In genomic region chr5:172856336-172856735, GRCh38 we compare ENCODE assay signal across 11 cellular contexts. TPM values are rescaled to one million over a fixed set of nuclear protein-coding genes. Genes with fewer than 3 reads are reported as not detected.
DNase-seq lines count a peak whose midpoint lies in the region; ATAC-seq, FAIRE-seq and TF ChIP-seq lines count a peak whose summit lies in the region.
"Had no signal": no experiment of that assay in that cellular context is flagged by ENCODE, and none has a peak within 500 bp of the region (broad histone marks: within the 10 kb centered on the region; RNA-seq: fewer than 3 reads in every experiment).

No MANE protein-coding gene starts in this region.

- peaks cover 22% of the 10 kb centered on the region for H4K20me1 ChIP-seq in GM23338 (replicated peaks; ENCODE audit: insufficient read depth)

- H3K36me3 ChIP-seq in RWPE2 (ENCODE audit: low read depth) = peaks cover 37% of the 10 kb centered on the region
- H3K36me3 ChIP-seq in gastroesophageal sphincter = no peaks in the 10 kb centered on the region
- H3K36me3 ChIP-seq in prostate gland = no peaks in the 10 kb centered on the region
- H3K36me3 ChIP-seq in GM23338 (ENCODE audit: insufficient read depth) = no peaks in the 10 kb centered on the region; the same call in 1 of the 2 replicates

- intact Hi-C loops in prostate gland (cut with DNase I) = no loop called here

- H3F3A ChIP-seq in GM23338 (replicated peaks; ENCODE audit: low read depth) = no peaks in the 10 kb centered on the region

- no peak for TF ChIP-seq RAD21 in A549 (conservative IDR thresholded peaks at IDR 0.05 in 1 of 2, IDR thresholded peaks at IDR 0.05 in 1 of 2)

- H3K27me3 ChIP-seq in RWPE2 (ENCODE audit: insufficient read depth, poor library complexity, severe bottlenecking) (no peaks in the 10 kb centered on the region), gastroesophageal sphincter (no peaks in the 10 kb centered on the region), prostate gland (replicated peaks; ENCODE audit: insufficient read depth) (no peaks in the 10 kb centered on the region), GM23338 (ENCODE audit: insufficient read depth) (no peaks in the 10 kb centered on the region)
- H3K27me3 ChIP-seq: MG63 had no signal

- H3K4me2 ChIP-seq in A549 = no peak overlapping the region; the same call in 2 of the 3 replicates
- H3K4me2 ChIP-seq in GM23338 = no peak overlapping the region

- H3K4me1 Mint-ChIP-seq in GM23338 = peaks cover 44% of the 10 kb centered on the region

- CTCF ChIA-PET in A549 (lab: Yijun Ruan, JAX) = interaction anchor here (0.6 to 1.3 kb wide), 3 partner anchors 140 to 432 kb away, joined by 3 read pairs; no protein-coding TSS in a partner anchor

- H3K4me1 ChIP-seq in A549 (peaks cover 99% of the 10 kb centered on the region), RWPE2 (ENCODE audit: insufficient read depth, poor library complexity, severe bottlenecking) (peaks cover 64% of the 10 kb centered on the region), gastroesophageal sphincter (peaks cover 16 to 100% (median 73%) of the 10 kb centered on the region in 3 donors), prostate gland (replicated peaks) (peaks cover 37% of the 10 kb centered on the region), GM23338 (ENCODE audit: insufficient read depth) (0 out of 2 replicates have a peak, but pooled peaks cover 4% of the 10 kb centered on the region)

- H3K9me2 ChIP-seq in GM23338 (ENCODE audit: insufficient read depth) = no peaks in the 10 kb centered on the region

- DNase-seq in A549 (ENCODE audit: low read depth in 1 of 2, low spot score in 1 of 2) (no peak), RWPE2 (ENCODE audit: low spot score) (no peak), prostate gland (ENCODE audit: low spot score) (no peak), HK-2 (ENCODE audit: unreplicated experiment) (no peak), GM23338 (ENCODE audit: low spot score) (no peak), islet precursor cell (no peak)
- DNase-seq: activated CD4-positive, alpha-beta T cell treated with anti-CD3 and anti-CD28 coated beads, Interleukin-2, amount 50 U/mL, for 4 hours; NCI-H2171 had no signal

- no peaks in the 10 kb centered on the region for H3K9me3 Mint-ChIP-seq in GM23338

- peaks cover 12% of the 10 kb centered on the region for H3K36me3 Mint-ChIP-seq in GM23338 (ENCODE audit: low read depth)

- no peak for TF ChIP-seq EP300 in A549 (IDR thresholded peaks at IDR 0.05)
- no peak for TF ChIP-seq EP300 in gastroesophageal sphincter (IDR thresholded peaks at IDR 0.05)

- ATAC-seq in A549 = no peak
- no peak for ATAC-seq in RWPE2 (ENCODE audit: low read depth)
- ATAC-seq in gastroesophageal sphincter = no peak
- no peak for ATAC-seq in HG03439 (IDR thresholded peaks at IDR 0.05; ENCODE audit: unreplicated experiment)
- ATAC-seq in GM23338 = no peak

- peaks cover 86% of the 10 kb centered on the region for H3K79me2 ChIP-seq in GM23338 (replicated peaks; ENCODE audit: insufficient read depth)

- POLR2A ChIA-PET in A549 (lab: Yijun Ruan, JAX) = no interaction called here

- no peak for TF ChIP-seq POLR2A in A549 (IDR thresholded peaks at IDR 0.05; ENCODE audit: low read length)
- TF ChIP-seq POLR2A in gastroesophageal sphincter (IDR thresholded peaks at IDR 0.05) = no peak
- no peak for TF ChIP-seq POLR2A in prostate gland (IDR thresholded peaks at IDR 0.05)

- 96% methylated on average over 4 of the region's 4 CpGs for WGBS in A549 (ENCODE audit: missing lambda C conversion rate)
- 92 to 98% methylated on average over 4 of the region's 4 CpGs for WGBS in gastroesophageal sphincter (ENCODE audit: low coverage in 1 of 2), 2 donors
- 98% methylated on average over 4 of the region's 4 CpGs for WGBS in prostate gland

- FAIRE-seq in A549 (lab: Jason Lieb, UNC) = no peak

- H3K4me3 Mint-ChIP-seq in GM23338 = no peak overlapping the region

- H3K27ac Mint-ChIP-seq in GM23338 = no peak overlapping the region; the same call in 1 of the 2 replicates

- H3K27me3 Mint-ChIP-seq in GM23338 (ENCODE audit: insufficient read depth, low read depth, poor library complexity) = peaks cover 12% of the 10 kb centered on the region

- no peaks in the 10 kb centered on the region for H3K9me3 ChIP-seq in A549
- H3K9me3 ChIP-seq in RWPE2 (ENCODE audit: severe bottlenecking) = no peaks in the 10 kb centered on the region
- H3K9me3 ChIP-seq in gastroesophageal sphincter = no peaks in the 10 kb centered on the region
- H3K9me3 ChIP-seq in prostate gland = no peaks in the 10 kb centered on the region
- H3K9me3 ChIP-seq: MG63 had no signal

- H3K4me3 ChIP-seq in A549 (no peak overlapping the region), RWPE2 (ENCODE audit: severe bottlenecking) (no peak overlapping the region), gastroesophageal sphincter (no peak overlapping the region), prostate gland (no peak overlapping the region), GM23338 (no peak overlapping the region)
- H3K4me3 ChIP-seq: MG63 had no signal

- H2AFZ ChIP-seq in GM23338 = no peak overlapping the region

- H3K27ac ChIP-seq in A549 = peak overlapping the region; percentile 96 to 99
- peak overlapping the region; percentile 99 for H3K27ac ChIP-seq in RWPE2 (ENCODE audit: poor library complexity, severe bottlenecking)
- H3K27ac ChIP-seq in gastroesophageal sphincter = peak overlapping the region; percentile 77 to 94 (median 92)
- H3K27ac ChIP-seq in prostate gland = peak overlapping the region; percentile 93 to 96
- no peak overlapping the region for H3K27ac ChIP-seq in GM23338 (ENCODE audit: low read depth)

- TF ChIP-seq CTCF in A549 (IDR thresholded peaks at IDR 0.05) (no peak), RWPE2 (IDR thresholded peaks at IDR 0.05; ENCODE audit: poor library complexity, severe bottlenecking) (no peak), gastroesophageal sphincter (IDR thresholded peaks at IDR 0.05) (no peak), prostate gland (IDR thresholded peaks at IDR 0.05) (no peak), GM23338 (conservative IDR thresholded peaks at IDR 0.05; ENCODE audit: low read depth in 2 of 2) (no peak)

TF ChIP-seq in A549, 52 proteins besides CTCF, POLR2A, EP300 and RAD21:
- peak; percentile 73 for TF ChIP-seq ZFP36 (IDR thresholded peaks at IDR 0.05; ENCODE audit: borderline replicate concordance, partially characterized antibody)
- no peak for TF ChIP-seq JUN (IDR thresholded peaks at IDR 0.05)

TF ChIP-seq in GM23338, 12 proteins besides CTCF, POLR2A, EP300 and RAD21 (continues in another document):
- TF ChIP-seq POLR2AphosphoS5 (IDR thresholded peaks at IDR 0.05; ENCODE audit: low read depth) (no peak), CREB1 (CRISPR knock-in tag; IDR thresholded peaks at IDR 0.05; ENCODE audit: low read depth) (no peak)
- TF ChIP-seq, protein P1, sequence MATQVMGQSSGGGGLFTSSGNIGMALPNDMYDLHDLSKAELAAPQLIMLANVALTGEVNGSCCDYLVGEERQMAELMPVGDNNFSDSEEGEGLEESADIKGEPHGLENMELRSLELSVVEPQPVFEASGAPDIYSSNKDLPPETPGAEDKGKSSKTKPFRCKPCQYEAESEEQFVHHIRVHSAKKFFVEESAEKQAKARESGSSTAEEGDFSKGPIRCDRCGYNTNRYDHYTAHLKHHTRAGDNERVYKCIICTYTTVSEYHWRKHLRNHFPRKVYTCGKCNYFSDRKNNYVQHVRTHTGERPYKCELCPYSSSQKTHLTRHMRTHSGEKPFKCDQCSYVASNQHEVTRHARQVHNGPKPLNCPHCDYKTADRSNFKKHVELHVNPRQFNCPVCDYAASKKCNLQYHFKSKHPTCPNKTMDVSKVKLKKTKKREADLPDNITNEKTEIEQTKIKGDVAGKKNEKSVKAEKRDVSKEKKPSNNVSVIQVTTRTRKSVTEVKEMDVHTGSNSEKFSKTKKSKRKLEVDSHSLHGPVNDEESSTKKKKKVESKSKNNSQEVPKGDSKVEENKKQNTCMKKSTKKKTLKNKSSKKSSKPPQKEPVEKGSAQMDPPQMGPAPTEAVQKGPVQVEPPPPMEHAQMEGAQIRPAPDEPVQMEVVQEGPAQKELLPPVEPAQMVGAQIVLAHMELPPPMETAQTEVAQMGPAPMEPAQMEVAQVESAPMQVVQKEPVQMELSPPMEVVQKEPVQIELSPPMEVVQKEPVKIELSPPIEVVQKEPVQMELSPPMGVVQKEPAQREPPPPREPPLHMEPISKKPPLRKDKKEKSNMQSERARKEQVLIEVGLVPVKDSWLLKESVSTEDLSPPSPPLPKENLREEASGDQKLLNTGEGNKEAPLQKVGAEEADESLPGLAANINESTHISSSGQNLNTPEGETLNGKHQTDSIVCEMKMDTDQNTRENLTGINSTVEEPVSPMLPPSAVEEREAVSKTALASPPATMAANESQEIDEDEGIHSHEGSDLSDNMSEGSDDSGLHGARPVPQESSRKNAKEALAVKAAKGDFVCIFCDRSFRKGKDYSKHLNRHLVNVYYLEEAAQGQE (IDR thresholded peaks at IDR 0.05; ENCODE audit: unreplicated experiment) = no peak

RNA-seq across cellular contexts. Expression of gene ERGIC1, which starts 22.3 kb away (rescaled TPM):
- polyA plus RNA-seq in A549 (2011; rRNA removed) (176 and 208 TPM in 2 replicates), A549 (2017; fragmentation: RNase III; extraction: RNeasy Plus Mini Kit Qiagen cat#74134 plus additional on column Dnase treatment) (289 to 322 TPM (median 304 TPM) in 3 replicates), GM23338 (2016; fragmentation: Nextera tagmentation; extraction: Ambion mirVana) (21.2 and 25.2 TPM in 2 replicates)
- polyA plus RNA-seq in A549 (2012; cell fraction: cytosol; rRNA removed) = 184 and 254 TPM in 2 replicates
- polyA plus RNA-seq in A549 (2012; cell fraction: nucleus; rRNA removed) = 131 and 150 TPM in 2 replicates
- polyA minus RNA-seq in A549 (2011; rRNA and poly(A)+ RNA removed) = 418 and 510 TPM in 2 replicates
- total RNA-seq in gastroesophageal sphincter (100 to 1,000 TPM; 116 to 172 (median 144) TPM), prostate gland (100 to 1,000 TPM; 228 to 380 TPM)
- total RNA-seq in GM23338 (2014; rRNA removed; shearing (Covaris generic)) = 92.2 and 99.9 TPM in 2 replicates
